Comparison of ENCODE assay signal across 8 cellular contexts in the genomic region with DNA sequence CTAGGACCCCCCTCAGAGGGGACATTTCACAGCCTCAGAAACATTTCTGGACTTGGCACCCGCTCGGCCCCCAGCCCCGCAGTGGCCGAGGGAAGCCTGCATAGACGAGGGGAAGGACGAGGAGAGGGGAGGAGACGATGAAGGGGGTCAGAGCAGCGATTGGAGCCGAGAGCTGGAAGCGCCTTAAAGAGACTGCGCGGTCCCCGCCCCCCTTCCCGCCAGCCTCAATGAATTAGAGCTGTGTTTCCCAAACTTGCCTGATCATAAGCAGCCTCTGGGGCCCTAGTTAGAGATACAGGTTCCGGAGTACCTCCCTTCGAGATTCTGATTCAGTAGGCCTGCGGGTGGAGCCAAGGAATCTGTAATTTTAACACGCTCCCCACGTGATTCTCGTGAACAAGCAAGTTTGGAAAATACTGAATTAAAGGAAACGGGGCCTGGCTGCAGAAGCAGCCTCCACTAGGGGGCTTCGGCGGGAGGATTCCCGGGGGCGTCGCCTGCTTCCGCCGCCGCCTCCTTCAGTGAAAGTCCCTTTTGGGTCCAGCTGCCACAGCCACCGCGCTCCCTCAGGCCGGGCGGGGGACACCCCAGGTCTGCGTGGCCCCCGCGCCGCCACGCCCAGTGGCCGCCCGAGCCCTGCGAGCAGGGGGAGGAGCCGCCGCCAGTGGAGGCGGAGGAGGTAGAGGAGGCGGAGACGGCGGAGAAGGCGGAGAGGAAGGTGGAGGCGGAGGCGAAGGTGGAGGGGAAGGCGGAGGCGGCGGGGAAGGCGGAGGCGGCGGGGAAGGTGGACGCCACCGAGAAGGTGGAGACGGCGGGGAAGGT.
DNase-seq lines count a peak whose midpoint lies in the region; ATAC-seq, FAIRE-seq and TF ChIP-seq lines count a peak whose summit lies in the region.

A gene (plus strand): TSS at position 651 of the 822 bp plus-strand sequence. CDS start 824 bp downstream, outside the sequence.

- no peaks in the 10 kb centered on the region for H3K9me2 ChIP-seq in OCI-LY1 (ENCODE audit: low read depth, low read length)

- H3K4me3 ChIP-seq in HUES6 (ENCODE audit: low read depth, low read length) (peak within 1 kb of the TSS; percentile 71), OCI-LY1 (ENCODE audit: low read depth, low read length, poor library complexity, severe bottlenecking) (peak within 1 kb of the TSS; percentile 70), mucosa of stomach (ENCODE audit: low read length) (peak within 1 kb of the TSS; percentile 12)

- H3K27me3 ChIP-seq in HUES6 (ENCODE audit: control insufficient read depth, insufficient read depth, low read length): peaks cover 22% of the 10 kb centered on the region
- H3K27me3 ChIP-seq in OCI-LY1 (ENCODE audit: insufficient read depth, low read length): no peaks in the 10 kb centered on the region
- H3K27me3 ChIP-seq in mucosa of stomach (ENCODE audit: control insufficient read depth, insufficient read depth, low read length): no peaks in the 10 kb centered on the region

- H3K9ac ChIP-seq in HUES6 (ENCODE audit: low read length) (peak within 1 kb of the TSS; percentile 67), OCI-LY1 (ENCODE audit: low read length) (peak within 1 kb of the TSS; percentile 68), mucosa of stomach (ENCODE audit: low read length) (peak within 1 kb of the TSS; percentile 63)

- H3K27ac ChIP-seq in HUES6 (ENCODE audit: low read depth, low read length): no peak within 1 kb of the TSS; the same call in 1 of the 2 replicates
- H3K27ac ChIP-seq in OCI-LY1 (ENCODE audit: low read depth, low read length, poor library complexity, severe bottlenecking): no peak within 1 kb of the TSS

- peak within 1 kb of the TSS; percentile 75; the same call in 1 of the 2 replicates for H2AFZ ChIP-seq in OCI-LY1 (ENCODE audit: low read length)

- DNase-seq in D721Med (ENCODE audit: insufficient read length, low spot score): peak; percentile 27
- peak; percentile 48 for DNase-seq in activated T-cell treated with anti-CD3 and anti-CD28 coated beads for 48 hours (ENCODE audit: low read depth)
- peak; percentile 82 to 88 for DNase-seq in erythroblast (lab: John Stamatoyannopoulos, UW)
- DNase-seq in stimulated activated CD8-positive, alpha-beta memory T cell treated with anti-CD3 and anti-CD28 coated beads, Interleukin-4, amount 100 ng/mL, for 48 hours: peak; percentile 66

- H4K20me1 ChIP-seq in OCI-LY1 (ENCODE audit: insufficient read depth, low read length): no peaks in the 10 kb centered on the region

- TF ChIP-seq POLR2A in erythroblast (IDR thresholded peaks at IDR 0.05; ENCODE audit: low read length): no peak

- TF ChIP-seq CTCF in D721Med (IDR thresholded peaks at IDR 0.05; ENCODE audit: insufficient read depth, missing control alignments): peak; percentile 16
- TF ChIP-seq CTCF in OCI-LY1 (IDR thresholded peaks at IDR 0.05; ENCODE audit: low read length): peak; percentile 47

- no peaks in the 10 kb centered on the region for H3K79me2 ChIP-seq in OCI-LY1 (ENCODE audit: insufficient read depth, low read length)

- H3F3A ChIP-seq in OCI-LY1 (ENCODE audit: insufficient read depth, low read length): no peaks in the 10 kb centered on the region

- peaks cover 7% of the 10 kb centered on the region; the same call in 1 of the 2 replicates for H3K36me3 ChIP-seq in HUES6 (ENCODE audit: control insufficient read depth, insufficient read depth, low read length)
- no peaks in the 10 kb centered on the region for H3K36me3 ChIP-seq in OCI-LY1 (ENCODE audit: insufficient read depth, low read length)
- no peaks in the 10 kb centered on the region for H3K36me3 ChIP-seq in mucosa of stomach (ENCODE audit: control insufficient read depth, insufficient read depth, low read length)

- peak within 1 kb of the TSS; percentile 83 for H3K4me2 ChIP-seq in OCI-LY1 (ENCODE audit: low read length)

- ATAC-seq in GM21447 (IDR thresholded peaks at IDR 0.05; ENCODE audit: unreplicated experiment): peak; percentile 81

- H3K9me3 ChIP-seq in HUES6 (ENCODE audit: control insufficient read depth, insufficient read depth, low read depth, low read length) (peaks cover 13% of the 10 kb centered on the region; the same call in 1 of the 2 replicates), OCI-LY1 (ENCODE audit: low read length) (no peaks in the 10 kb centered on the region), mucosa of stomach (ENCODE audit: control insufficient read depth, low read length) (no peaks in the 10 kb centered on the region)

- no peak for FAIRE-seq in D721Med (lab: Jason Lieb, UNC)

- peaks cover 4% of the 10 kb centered on the region; the same call in 1 of the 2 replicates for H3K4me1 ChIP-seq in HUES6 (ENCODE audit: control insufficient read depth, insufficient read depth, low read length)
- H3K4me1 ChIP-seq in OCI-LY1 (ENCODE audit: insufficient read depth, low read length, severe bottlenecking): peaks cover 19% of the 10 kb centered on the region
- H3K4me1 ChIP-seq in mucosa of stomach (ENCODE audit: control insufficient read depth, insufficient read depth, low read length): peaks cover 15% of the 10 kb centered on the region

Comparison
In these comparisons a context has a peak if more than half of its experiments do, and no peak if none do; other contexts are left out.
1. DNase-seq: peak in every context shown above with its lines; median percentile 85 in erythroblast; 66 in stimulated activated CD8-positive, alpha-beta memory T cell treated with anti-CD3 and anti-CD28 coated beads, Interleukin-4, amount 100 ng/mL, for 48 hours; 48 in activated T-cell treated with anti-CD3 and anti-CD28 coated beads for 48 hours; 27 in D721Med.
2. H3K4me3 ChIP-seq: peak in every context shown above with its lines; median percentile 71 in HUES6; 70 in OCI-LY1; 12 in mucosa of stomach.